Comparison of ENCODE assay signal across 29 cellular contexts in the genomic region with DNA sequence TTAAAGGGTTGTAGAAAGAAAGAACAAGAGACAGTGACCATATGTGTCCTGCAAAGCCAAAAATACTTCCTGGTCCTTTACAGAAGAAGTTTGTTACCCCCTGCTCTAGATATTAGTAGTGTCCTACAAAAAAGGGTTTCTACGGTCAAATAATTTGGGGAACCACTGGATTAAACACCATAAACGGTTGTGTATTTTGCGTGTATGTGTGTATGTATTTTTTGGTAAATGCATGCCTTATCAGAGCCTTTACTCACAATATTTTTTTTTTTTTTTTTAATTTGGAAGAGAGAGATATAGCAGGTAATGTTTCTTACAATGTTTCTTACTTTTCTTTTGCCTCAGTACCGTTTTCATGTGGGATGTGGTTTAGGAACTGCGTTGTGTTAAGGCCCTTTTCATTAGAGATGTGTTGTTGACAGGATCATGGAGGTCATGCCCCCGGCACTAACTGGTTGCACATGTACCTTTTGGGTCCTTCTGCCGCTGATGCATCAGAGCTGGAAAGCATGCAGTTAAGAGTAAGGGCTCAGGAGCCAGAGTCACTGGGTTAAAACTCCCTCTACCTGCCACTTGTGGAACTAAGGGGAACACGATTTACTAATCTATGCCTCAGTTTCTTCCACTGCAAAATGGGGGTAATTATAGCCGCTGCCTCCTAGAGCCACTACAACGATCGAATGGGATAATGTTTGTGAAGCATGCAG.
A peak's percentile ranks its signal among the peaks of the same experiment; 100 is the strongest.
DNase-seq lines count a peak whose midpoint lies in the region; TF ChIP-seq lines count a peak whose summit lies in the region.
"Had no signal": no experiment of that assay in that cellular context is flagged by ENCODE, and none has a peak within 500 bp of the region (broad histone marks: within the 10 kb centered on the region; RNA-seq: fewer than 3 reads in every experiment).

No MANE protein-coding gene starts in this region.

- 75% methylated on average over 11 of the region's 11 CpGs for WGBS in esophagus muscularis mucosa

- no peaks in the 10 kb centered on the region for H3K36me3 ChIP-seq in OCI-LY1 (ENCODE audit: insufficient read depth, low read length)
- H3K36me3 ChIP-seq in esophagus muscularis mucosa = no peaks in the 10 kb centered on the region
- H3K36me3 ChIP-seq: ascending aorta, HAP-1, pancreas, right lobe of liver, stomach had no signal

- H3K4me1 Mint-ChIP-seq in T-helper 2 cell treated with Interferon-gamma antibody and Interleukin-4, amounts not matched to agents 5 μg/mL and 100 μg/mL, for 36 hours (ENCODE audit: low read depth) = no peaks in the 10 kb centered on the region
- H3K4me1 Mint-ChIP-seq: activated CD4-positive, alpha-beta T cell treated with anti-CD3 and anti-CD28 coated beads, Interleukin-2, amount 10 ng/mL, durations not matched to agents 7 days and 5 days; activated CD8-positive, alpha-beta memory T cell treated with anti-CD3 and anti-CD28 coated beads, Interleukin-2, amount 10 ng/mL, durations not matched to agents 7 days and 5 days; activated naive CD4-positive, alpha-beta T cell treated with anti-CD3 and anti-CD28 coated beads, Interleukin-2, amount 50 U/mL, for 24 hours; B cell; central memory CD8-positive, alpha-beta T cell; natural killer cell had no signal

- no peaks in the 10 kb centered on the region for H3F3A ChIP-seq in OCI-LY1 (ENCODE audit: insufficient read depth, low read length)

- H4K20me1 ChIP-seq in OCI-LY1 (ENCODE audit: insufficient read depth, low read length) = no peaks in the 10 kb centered on the region

- H3K27ac ChIP-seq in OCI-LY1 (ENCODE audit: low read depth, low read length, poor library complexity, severe bottlenecking) (no peak overlapping the region), esophagus muscularis mucosa (replicated peaks in 1 of 4) (peak overlapping the region in 1 of 4 donors; percentile 6)
- H3K27ac ChIP-seq: 22Rv1, ascending aorta, pancreas, PC-9, right lobe of liver, stomach had no signal

- H3K27me3 ChIP-seq in OCI-LY1 (ENCODE audit: insufficient read depth, low read length) (peaks cover 5% of the 10 kb centered on the region; the same call in 1 of the 2 replicates), esophagus muscularis mucosa (no peaks in the 10 kb centered on the region)
- H3K27me3 ChIP-seq: ascending aorta, pancreas, right lobe of liver had no signal

- no peaks in the 10 kb centered on the region for H3K36me3 Mint-ChIP-seq in T-helper 2 cell treated with Interferon-gamma antibody and Interleukin-4, amounts not matched to agents 5 μg/mL and 100 μg/mL, for 36 hours (ENCODE audit: low read depth)
- H3K36me3 Mint-ChIP-seq: activated CD8-positive, alpha-beta memory T cell treated with anti-CD3 and anti-CD28 coated beads, Interleukin-2, amount 10 ng/mL, durations not matched to agents 7 days and 5 days; activated naive CD4-positive, alpha-beta T cell treated with anti-CD3 and anti-CD28 coated beads, Interleukin-2, amount 50 U/mL, for 24 hours; mesothelial cell of epicardium; natural killer cell had no signal

- H3K4me3 ChIP-seq in OCI-LY1 (ENCODE audit: low read depth, low read length, poor library complexity, severe bottlenecking) = no peak overlapping the region
- no peak overlapping the region for H3K4me3 ChIP-seq in esophagus muscularis mucosa
- no peak overlapping the region for H3K4me3 ChIP-seq in retinal pigment epithelial cell (ENCODE audit: low read length)
- H3K4me3 ChIP-seq: ascending aorta, HAP-1, pancreas, PC-9, right lobe of liver, stomach had no signal

- no peak overlapping the region for H3K27ac Mint-ChIP-seq in T-helper 2 cell treated with Interferon-gamma antibody and Interleukin-4, amounts not matched to agents 5 μg/mL and 100 μg/mL, for 36 hours
- H3K27ac Mint-ChIP-seq: activated CD4-positive, alpha-beta T cell treated with anti-CD3 and anti-CD28 coated beads, Interleukin-2, amount 10 ng/mL, durations not matched to agents 7 days and 5 days; activated CD8-positive, alpha-beta memory T cell treated with anti-CD3 and anti-CD28 coated beads, Interleukin-2, amount 10 ng/mL, durations not matched to agents 7 days and 5 days; activated naive CD4-positive, alpha-beta T cell treated with anti-CD3 and anti-CD28 coated beads, Interleukin-2, amount 50 U/mL, for 24 hours; B cell; mesothelial cell of epicardium; natural killer cell had no signal

- DNase-seq in DMS 273 (lab: John Stamatoyannopoulos, UW; ENCODE audit: unreplicated experiment) (peak; percentile 15), DMS 273 treated with DMSO at 0.1 percent for 48 hours (lab: John Stamatoyannopoulos, UW) (no peak), esophagus muscularis mucosa (ENCODE audit: extremely low spot score) (peak; percentile 77), retinal pigment epithelial cell (ENCODE audit: low read depth) (no peak), OCI-M2 (lab: John Stamatoyannopoulos, UW; ENCODE audit: unreplicated experiment) (no peak)
- DNase-seq in T-helper 2 cell treated with Interferon-gamma antibody and Interleukin-4, amounts not matched to agents 5 μg/mL and 100 μg/mL, for 36 hours (ENCODE audit: low spot score) = no peak
- no peak for DNase-seq in activated CD4-positive, CD25-positive, alpha-beta regulatory T cell treated with anti-CD3 and anti-CD28 coated beads, Interleukin-2, amount 50 U/mL, for 72 hours
- DNase-seq: activated CD4-positive, alpha-beta T cell treated with anti-CD3 and anti-CD28 coated beads, Interleukin-2, amount 10 ng/mL, durations not matched to agents 7 days and 5 days; activated CD8-positive, alpha-beta memory T cell treated with anti-CD3 and anti-CD28 coated beads, Interleukin-2, amount 10 ng/mL, durations not matched to agents 7 days and 5 days; DMS79; erythroblast; IMR-90; natural killer cell; NCI-H526 treated with DMSO at 0.1 percent for 48 hours; pancreas; PC-9; right lobe of liver; SIG-M5; stimulated activated CD4-positive, alpha-beta T cell treated with anti-CD3 and anti-CD28 coated beads, Interleukin-15, amount 100 ng/mL, for 24 hours; stomach; T-helper 1 cell had no signal

- no peaks in the 10 kb centered on the region for H3K79me2 ChIP-seq in OCI-LY1 (ENCODE audit: insufficient read depth, low read length)

- no peak overlapping the region for H3K4me3 Mint-ChIP-seq in T-helper 2 cell treated with Interferon-gamma antibody and Interleukin-4, amounts not matched to agents 5 μg/mL and 100 μg/mL, for 36 hours
- H3K4me3 Mint-ChIP-seq: activated CD4-positive, alpha-beta T cell treated with anti-CD3 and anti-CD28 coated beads, Interleukin-2, amount 10 ng/mL, durations not matched to agents 7 days and 5 days; activated CD8-positive, alpha-beta memory T cell treated with anti-CD3 and anti-CD28 coated beads, Interleukin-2, amount 10 ng/mL, durations not matched to agents 7 days and 5 days; activated naive CD4-positive, alpha-beta T cell treated with anti-CD3 and anti-CD28 coated beads, Interleukin-2, amount 50 U/mL, for 24 hours; B cell; central memory CD8-positive, alpha-beta T cell; mesothelial cell of epicardium; natural killer cell had no signal

- H3K4me2 ChIP-seq in OCI-LY1 (ENCODE audit: low read length) = no peak overlapping the region
- H3K4me2 ChIP-seq: PC-9 had no signal

- intact Hi-C loops in esophagus muscularis mucosa (cut with DNase I) = no loop called here

- TF ChIP-seq POLR2A in esophagus muscularis mucosa (IDR thresholded peaks at IDR 0.05; ENCODE audit: low read depth) = no peak

- no peaks in the 10 kb centered on the region for H3K9me3 ChIP-seq in OCI-LY1 (ENCODE audit: low read length)
- peaks cover 0 to 10% (median 0%) of the 10 kb centered on the region in 4 donors for H3K9me3 ChIP-seq in esophagus muscularis mucosa
- H3K9me3 ChIP-seq: pancreas, right lobe of liver had no signal

- H3K9me3 Mint-ChIP-seq in T-helper 2 cell treated with Interferon-gamma antibody and Interleukin-4, amounts not matched to agents 5 μg/mL and 100 μg/mL, for 36 hours = no peaks in the 10 kb centered on the region
- H3K9me3 Mint-ChIP-seq: activated naive CD4-positive, alpha-beta T cell treated with anti-CD3 and anti-CD28 coated beads, Interleukin-2, amount 50 U/mL, for 24 hours; central memory CD8-positive, alpha-beta T cell; natural killer cell had no signal

- TF ChIP-seq CTCF in OCI-LY1 (IDR thresholded peaks at IDR 0.05; ENCODE audit: low read length) = peak; percentile 23; the same call in 1 of the 2 replicates
- TF ChIP-seq CTCF in esophagus muscularis mucosa (IDR thresholded peaks at IDR 0.05) = no peak
- TF ChIP-seq CTCF in retinal pigment epithelial cell (conservative IDR thresholded peaks at IDR 0.05; ENCODE audit: low read depth, low read length) = peak; percentile 31

- H3K4me1 ChIP-seq in OCI-LY1 (ENCODE audit: insufficient read depth, low read length, severe bottlenecking) = no peaks in the 10 kb centered on the region
- peaks cover 6 to 21% (median 18%) of the 10 kb centered on the region in 4 donors for H3K4me1 ChIP-seq in esophagus muscularis mucosa
- H3K4me1 ChIP-seq: ascending aorta, HAP-1, pancreas, right lobe of liver had no signal

- H3K27me3 Mint-ChIP-seq in T-helper 2 cell treated with Interferon-gamma antibody and Interleukin-4, amounts not matched to agents 5 μg/mL and 100 μg/mL, for 36 hours (ENCODE audit: low read depth) = no peaks in the 10 kb centered on the region
- H3K27me3 Mint-ChIP-seq: activated CD4-positive, alpha-beta T cell treated with anti-CD3 and anti-CD28 coated beads, Interleukin-2, amount 10 ng/mL, durations not matched to agents 7 days and 5 days; activated CD8-positive, alpha-beta memory T cell treated with anti-CD3 and anti-CD28 coated beads, Interleukin-2, amount 10 ng/mL, durations not matched to agents 7 days and 5 days had no signal

- H3K9ac ChIP-seq in OCI-LY1 (ENCODE audit: low read length) = no peak overlapping the region

- no peak for TF ChIP-seq EP300 in esophagus muscularis mucosa (IDR thresholded peaks at IDR 0.05)

- no peaks in the 10 kb centered on the region for H3K9me2 ChIP-seq in OCI-LY1 (ENCODE audit: low read depth, low read length)

- no peak overlapping the region for H2AFZ ChIP-seq in OCI-LY1 (ENCODE audit: low read length)
- H2AFZ ChIP-seq: PC-9 had no signal

Comparison
In these comparisons a context has a peak if more than half of its experiments do, and no peak if none do; other contexts are left out.
1. DNase-seq: peak in DMS 273 (single experiment) and esophagus muscularis mucosa (single experiment); none in DMS 273 treated with DMSO at 0.1 percent for 48 hours (single experiment), retinal pigment epithelial cell (single experiment), T-helper 2 cell treated with Interferon-gamma antibody and Interleukin-4, amounts not matched to agents 5 μg/mL and 100 μg/mL, for 36 hours (single experiment), activated CD4-positive, CD25-positive, alpha-beta regulatory T cell treated with anti-CD3 and anti-CD28 coated beads, Interleukin-2, amount 50 U/mL, for 72 hours (single experiment) and OCI-M2 (single experiment).
2. CTCF ChIP-seq: peak in OCI-LY1 (single experiment) and retinal pigment epithelial cell (single experiment); none in esophagus muscularis mucosa (0 of 3).